In genomic region chr7:149500910-149501309, GRCh38 we compare ENCODE assay signal across 19 cellular contexts.
"Had no signal": no experiment of that assay in that cellular context is flagged by ENCODE, and none has a peak within 500 bp of the region (broad histone marks: within the 10 kb centered on the region; RNA-seq: fewer than 3 reads in every experiment).

No MANE protein-coding gene starts in this region.

- H3K27ac ChIP-seq: body of pancreas, PC-9, VCaP had no signal

- H2AFZ ChIP-seq: PC-9 had no signal

- ATAC-seq: activated CD8-positive, alpha-beta T cell treated with anti-CD3 and anti-CD28 coated beads for 36 hours; body of pancreas had no signal

- H3K27me3 ChIP-seq: body of pancreas had no signal

- H3K4me3 ChIP-seq: body of pancreas, PC-9 had no signal

- H3K9me3 ChIP-seq: body of pancreas had no signal

- H3K4me2 ChIP-seq: PC-9 had no signal

- DNase-seq: activated CD4-positive, CD25-positive, alpha-beta regulatory T cell; activated CD8-positive, alpha-beta memory T cell treated with anti-CD3 and anti-CD28 coated beads, Interleukin-2, amount 50 U/mL, for 4 hours; activated naive CD4-positive, alpha-beta T cell treated with anti-CD3 and anti-CD28 coated beads, Interleukin-2, amount 50 U/mL, for 16 hours; activated T-cell treated with anti-CD3 and anti-CD28 coated beads, Interleukin-2, amount 50 U/mL, for 1 hour; aorta; body of pancreas; IMR-90; KG1; NCI-H1105 treated with DMSO at 0.1 percent for 48 hours; NCI-H1436 treated with DMSO at 0.1 percent for 48 hours; NCI-H187; NCI-H2081; NCI-H510A treated with DMSO at 0.1 percent for 48 hours; NCI-H69; PC-9; SIG-M5; T-helper 1 cell had no signal
